Comparison of ENCODE assay signal across 9 cellular contexts in genomic region chr7:116576350-116577319, GRCh38. TPM values are rescaled to one million over a fixed set of nuclear protein-coding genes. Genes with fewer than 3 reads are reported as not detected.
DNase-seq lines count a peak whose midpoint lies in the region; ATAC-seq and FAIRE-seq lines count a peak whose summit lies in the region.
"Had no signal": no experiment of that assay in that cellular context is flagged by ENCODE, and none has a peak within 500 bp of the region (broad histone marks: within the 10 kb centered on the region; RNA-seq: fewer than 3 reads in every experiment).

No MANE protein-coding gene starts in this region.

- H3K9me3 Mint-ChIP-seq in activated CD4-positive, alpha-beta T cell treated with anti-CD3 and anti-CD28 coated beads for 36 hours (ENCODE audit: low read depth), result no peaks in the 10 kb centered on the region
- no peaks in the 10 kb centered on the region for H3K9me3 Mint-ChIP-seq in stimulated activated naive CD8-positive, alpha-beta T cell treated with anti-CD3 and anti-CD28 coated beads, Interleukin-15, amount 100 ng/mL, for 72 hours

- H3K27me3 Mint-ChIP-seq in activated CD4-positive, alpha-beta T cell treated with anti-CD3 and anti-CD28 coated beads for 36 hours, result peaks cover 4% of the 10 kb centered on the region
- H3K27me3 Mint-ChIP-seq in stimulated activated naive CD8-positive, alpha-beta T cell treated with anti-CD3 and anti-CD28 coated beads, Interleukin-15, amount 100 ng/mL, for 72 hours, result no peaks in the 10 kb centered on the region

- POLR2A ChIA-PET in activated CD4-positive, alpha-beta T cell treated with anti-CD3 and anti-CD28 coated beads for 36 hours (lab: Charles Lee), result no interaction called here

- intact Hi-C loops in activated CD4-positive, alpha-beta T cell treated with anti-CD3 and anti-CD28 coated beads for 36 hours (cut with DNase I, micrococcal nuclease), result loop anchor here in 1 of 2 experiments (5.0 kb wide), 1 partner anchor 1644 kb away; no protein-coding TSS in a partner anchor

- no peak overlapping the region for H3K4me3 Mint-ChIP-seq in activated CD4-positive, alpha-beta T cell treated with anti-CD3 and anti-CD28 coated beads for 36 hours
- peak overlapping the region; percentile 22 to 31 for H3K4me3 Mint-ChIP-seq in stimulated activated naive CD8-positive, alpha-beta T cell treated with anti-CD3 and anti-CD28 coated beads, Interleukin-15, amount 100 ng/mL, for 72 hours
- H3K4me3 Mint-ChIP-seq: B cell had no signal

- FAIRE-seq in small intestine (lab: Jason Lieb, UNC), result no peak

- no peaks in the 10 kb centered on the region for H3K27me3 ChIP-seq in small intestine (ENCODE audit: control insufficient read depth in 2 of 2, insufficient read depth in 2 of 2, low read length in 2 of 2)

- CTCF ChIA-PET in activated CD4-positive, alpha-beta T cell treated with anti-CD3 and anti-CD28 coated beads for 36 hours (lab: Charles Lee), result interaction anchor here (0.5 to 4.0 kb wide), 5 partner anchors 15 to 1104 kb away, joined by 3 to 19 read pairs (median 3); no protein-coding TSS in a partner anchor

- H3K4me3 ChIP-seq in small intestine (ENCODE audit: low read depth in 1 of 2, low read length in 2 of 2), result no peak overlapping the region

- ATAC-seq in activated CD4-positive, alpha-beta T cell treated with anti-CD3 and anti-CD28 coated beads for 36 hours, result peak; percentile 74
- ATAC-seq in stimulated activated naive CD8-positive, alpha-beta T cell treated with anti-CD3 and anti-CD28 coated beads, Interleukin-15, amount 100 ng/mL, for 72 hours, result peak; percentile 87

- DNase-seq in activated CD4-positive, alpha-beta T cell treated with anti-CD3 and anti-CD28 coated beads for 36 hours, result peak; percentile 23
- no peak for DNase-seq in activated CD4-positive, alpha-beta T cell treated with anti-CD3 and anti-CD28 coated beads, Interleukin-2, amount 50 U/mL, for 4 hours
- DNase-seq in HS-27A (ENCODE audit: low read depth), result peak; percentile 77
- DNase-seq in epithelial cell of prostate (ENCODE audit: low read depth, low spot score), result no peak
- DNase-seq in stimulated activated naive CD8-positive, alpha-beta T cell treated with anti-CD3 and anti-CD28 coated beads, Interleukin-15, amount 100 ng/mL, for 72 hours, result peak in 1 of 2 donors; percentile 46
- no peak for DNase-seq in small intestine
- no peak for DNase-seq in anterior cingulate cortex (lab: John Stamatoyannopoulos, UW)
- DNase-seq in activated CD8-positive, alpha-beta memory T cell treated with anti-CD3 and anti-CD28 coated beads for 24 hours, result no peak

- WGBS in small intestine, 3 donors, result 71 to 78% (median 72%) methylated on average over 7 of the region's 7 CpGs

- H3K4me1 Mint-ChIP-seq in activated CD4-positive, alpha-beta T cell treated with anti-CD3 and anti-CD28 coated beads for 36 hours, result peaks cover 10% of the 10 kb centered on the region
- H3K4me1 Mint-ChIP-seq in stimulated activated naive CD8-positive, alpha-beta T cell treated with anti-CD3 and anti-CD28 coated beads, Interleukin-15, amount 100 ng/mL, for 72 hours, result peaks cover 32% of the 10 kb centered on the region

- H3K27ac ChIP-seq in epithelial cell of prostate (peak overlapping the region; percentile 68), small intestine (ENCODE audit: low read depth in 1 of 2, low read length in 1 of 2) (peak overlapping the region in 1 of 2 donors; percentile 29)

- H3K9me3 ChIP-seq in small intestine (ENCODE audit: control insufficient read depth, low read depth), result no peaks in the 10 kb centered on the region

- H3K4me1 ChIP-seq in small intestine (ENCODE audit: control insufficient read depth in 2 of 2, insufficient read depth in 1 of 2, low read depth in 1 of 2, low read length in 1 of 2), result no peaks in the 10 kb centered on the region

- H3K36me3 ChIP-seq in small intestine (ENCODE audit: control insufficient read depth in 2 of 2, insufficient read depth in 2 of 2, low read length in 2 of 2), result no peaks in the 10 kb centered on the region

- no peaks in the 10 kb centered on the region for H3K36me3 Mint-ChIP-seq in activated CD4-positive, alpha-beta T cell treated with anti-CD3 and anti-CD28 coated beads for 36 hours (ENCODE audit: low read depth)

- H3K27ac Mint-ChIP-seq in activated CD4-positive, alpha-beta T cell treated with anti-CD3 and anti-CD28 coated beads for 36 hours, result no peak overlapping the region
- H3K27ac Mint-ChIP-seq in stimulated activated naive CD8-positive, alpha-beta T cell treated with anti-CD3 and anti-CD28 coated beads, Interleukin-15, amount 100 ng/mL, for 72 hours, result peak overlapping the region; percentile 59 to 62
- H3K27ac Mint-ChIP-seq: B cell had no signal

RNA-seq across cellular contexts. Expression of gene CAV1, which starts 51.8 kb away (rescaled TPM):
- total RNA-seq in activated CD4-positive, alpha-beta T cell treated with anti-CD3 and anti-CD28 coated beads for 36 hours, result under 1 TPM; 0.25 TPM
- 10 to 100 TPM in 1 of 3 donors, 1 to 10 TPM in 2; 3.1 to 57.3 (median 8.9) TPM for polyA plus RNA-seq in small intestine

Comparison
In these comparisons a context has a peak if more than half of its experiments do, and no peak if none do; other contexts are left out.
1. DNase-seq: peak in activated CD4-positive, alpha-beta T cell treated with anti-CD3 and anti-CD28 coated beads for 36 hours (single experiment) and HS-27A (single experiment); none in activated CD4-positive, alpha-beta T cell treated with anti-CD3 and anti-CD28 coated beads, Interleukin-2, amount 50 U/mL, for 4 hours (0 of 2), epithelial cell of prostate (single experiment), small intestine (single experiment), anterior cingulate cortex (0 of 58) and activated CD8-positive, alpha-beta memory T cell treated with anti-CD3 and anti-CD28 coated beads for 24 hours (single experiment).